In the genomic region with DNA sequence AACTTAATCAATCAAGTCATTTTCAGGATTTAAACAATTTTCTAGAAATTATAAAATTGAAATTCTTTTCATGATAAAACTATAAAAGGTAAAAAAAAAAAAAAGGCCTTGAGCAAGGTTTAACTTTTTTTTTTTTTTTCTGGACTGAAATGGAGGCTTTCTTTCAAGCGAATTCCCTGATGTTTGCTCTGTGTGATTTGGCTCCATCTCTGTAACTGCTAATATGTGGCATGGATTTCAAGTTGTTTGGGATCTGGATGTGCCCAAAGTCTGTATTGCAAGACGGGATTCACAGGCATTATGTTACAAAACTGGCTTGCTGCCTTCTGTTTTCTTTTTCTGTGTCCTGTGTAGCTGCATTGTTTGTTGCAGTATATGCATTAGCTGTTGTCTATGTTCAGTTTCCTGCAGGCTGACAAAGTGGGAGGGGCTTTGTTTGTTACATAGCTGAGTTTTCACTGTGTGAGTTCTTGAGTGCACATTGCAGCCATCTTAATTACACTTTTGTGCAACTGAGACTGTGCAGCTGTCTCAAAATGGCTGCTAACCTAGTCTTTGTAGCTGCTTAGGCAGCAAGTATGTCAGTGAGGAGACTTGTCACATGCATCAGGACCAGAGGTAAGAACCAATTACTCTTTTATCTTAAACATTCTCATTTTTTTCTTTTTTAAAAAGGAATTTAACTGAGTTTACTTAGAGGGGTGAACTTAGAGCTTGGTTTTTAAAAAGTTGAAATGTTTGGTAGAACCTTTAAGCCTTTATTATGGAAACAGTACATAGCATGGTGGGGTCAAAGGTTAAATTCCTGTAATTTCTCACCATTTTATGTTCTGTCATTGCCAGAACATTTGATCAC, we compare ENCODE assay signal across 8 cellular contexts.
DNase-seq lines count a peak whose midpoint lies in the region; ATAC-seq and TF ChIP-seq lines count a peak whose summit lies in the region.

No MANE protein-coding gene starts in this region.

- peak overlapping the region; percentile 93 for H3K27ac Mint-ChIP-seq in T-helper 2 cell treated with Interferon-gamma antibody and Interleukin-4, amounts not matched to agents 5 μg/mL and 100 μg/mL, for 36 hours

- H3K27me3 Mint-ChIP-seq in T-helper 2 cell treated with Interferon-gamma antibody and Interleukin-4, amounts not matched to agents 5 μg/mL and 100 μg/mL, for 36 hours (ENCODE audit: low read depth) = no peaks in the 10 kb centered on the region

- H3K9me3 Mint-ChIP-seq in T-helper 2 cell treated with Interferon-gamma antibody and Interleukin-4, amounts not matched to agents 5 μg/mL and 100 μg/mL, for 36 hours = peaks cover 8% of the 10 kb centered on the region

- peaks cover 60% of the 10 kb centered on the region for H3K36me3 Mint-ChIP-seq in T-helper 2 cell treated with Interferon-gamma antibody and Interleukin-4, amounts not matched to agents 5 μg/mL and 100 μg/mL, for 36 hours (ENCODE audit: low read depth)

- no peak for TF ChIP-seq CTCF in cardiac fibroblast (IDR thresholded peaks at IDR 0.05; ENCODE audit: low read depth, low read length)

- peak; percentile 94 for ATAC-seq in HG02678 (IDR thresholded peaks at IDR 0.05; ENCODE audit: unreplicated experiment)

- peak overlapping the region in 1 of 2 donors; percentile 22 for H3K4me3 ChIP-seq in cardiac fibroblast (replicated peaks in 1 of 2; ENCODE audit: low read depth in 2 of 2, low read length in 2 of 2)

- peak; percentile 55 for DNase-seq in activated naive CD4-positive, alpha-beta T cell treated with Interleukin-2 at 50 U/mL for 16 hours
- DNase-seq in activated naive CD4-positive, alpha-beta T cell (lab: John Stamatoyannopoulos, UW) = no peak
- DNase-seq in NCI-H128 (lab: John Stamatoyannopoulos, UW; ENCODE audit: unreplicated experiment) (peak; percentile 72), cardiac fibroblast (ENCODE audit: low read depth in 2 of 2) (peak; percentile 96 to 97), inferior parietal cortex (ENCODE audit: extremely low spot score) (peak; percentile 77), smooth muscle cell of the brain vasculature (ENCODE audit: low read depth, low spot score) (peak; percentile 92)
- peak; percentile 79 for DNase-seq in T-helper 2 cell treated with Interferon-gamma antibody and Interleukin-4, amounts not matched to agents 5 μg/mL and 100 μg/mL, for 36 hours (ENCODE audit: low spot score)

- H3K4me3 Mint-ChIP-seq in T-helper 2 cell treated with Interferon-gamma antibody and Interleukin-4, amounts not matched to agents 5 μg/mL and 100 μg/mL, for 36 hours = peak overlapping the region; percentile 84

- peaks cover 47% of the 10 kb centered on the region for H3K4me1 Mint-ChIP-seq in T-helper 2 cell treated with Interferon-gamma antibody and Interleukin-4, amounts not matched to agents 5 μg/mL and 100 μg/mL, for 36 hours (ENCODE audit: low read depth)

Comparison
In these comparisons a context has a peak if more than half of its experiments do, and no peak if none do; other contexts are left out.
1. DNase-seq: peak in activated naive CD4-positive, alpha-beta T cell treated with Interleukin-2 at 50 U/mL for 16 hours (single experiment), NCI-H128 (single experiment), T-helper 2 cell treated with Interferon-gamma antibody and Interleukin-4, amounts not matched to agents 5 μg/mL and 100 μg/mL, for 36 hours (single experiment), cardiac fibroblast (2 of 2), inferior parietal cortex (single experiment) and smooth muscle cell of the brain vasculature (single experiment); none in activated naive CD4-positive, alpha-beta T cell (0 of 4).